In genomic region chr2:43180901-43181300, GRCh38 we compare ENCODE assay signal across 15 cellular contexts. TPM values are rescaled to one million over a fixed set of nuclear protein-coding genes. Genes with fewer than 3 reads are reported as not detected.
DNase-seq lines count a peak whose midpoint lies in the region; ATAC-seq lines count a peak whose summit lies in the region.
"Had no signal": no experiment of that assay in that cellular context is flagged by ENCODE, and none has a peak within 500 bp of the region (broad histone marks: within the 10 kb centered on the region; RNA-seq: fewer than 3 reads in every experiment).

No MANE protein-coding gene starts in this region.

- H3K36me3 ChIP-seq in iPS DF 6.9 (ENCODE audit: control insufficient read depth, insufficient read depth, low read length) = no peaks in the 10 kb centered on the region
- H3K36me3 ChIP-seq: ovary had no signal

- WGBS in iPS DF 6.9 (ENCODE audit: insufficient coverage, insufficient read length) = no CpG with 5 or more reads among the region's 8 CpGs

- CTCF ChIA-PET in activated naive CD4-positive, alpha-beta T cell treated with anti-CD3 and anti-CD28 coated beads for 36 hours (lab: Charles Lee) = interaction anchor here (0.6 to 4.1 kb wide), 5 partner anchors 11 to 304 kb away, joined by 4 to 20 read pairs (median 5); no protein-coding TSS in a partner anchor
- CTCF ChIA-PET in T-cell (lab: Charles Lee) = interaction anchor here (0.6 to 0.7 kb wide), 2 partner anchors 33 to 95 kb away, joined by 4 to 5 read pairs; no protein-coding TSS in a partner anchor

- no peaks in the 10 kb centered on the region for H3K9me3 Mint-ChIP-seq in activated naive CD4-positive, alpha-beta T cell treated with anti-CD3 and anti-CD28 coated beads for 36 hours
- no peaks in the 10 kb centered on the region for H3K9me3 Mint-ChIP-seq in T-cell

- H3K9me3 ChIP-seq in iPS DF 6.9 (ENCODE audit: control insufficient read depth, insufficient read depth, low read length) = no peaks in the 10 kb centered on the region; the same call in 1 of the 2 replicates
- H3K9me3 ChIP-seq: ovary had no signal

- H3K27ac ChIP-seq in iPS DF 6.9 (ENCODE audit: low read length) = peak overlapping the region; percentile 54
- H3K27ac ChIP-seq in skin epidermis = peak overlapping the region in 11 of 21 experiments; percentile 12 to 91 (median 79)

- POLR2A ChIA-PET in T-cell (lab: Charles Lee) = interaction anchor here in 1 of 2 donors (0.6 kb wide), 1 partner anchor 44 kb away, joined by 6 read pairs; no protein-coding TSS in a partner anchor

- no peak overlapping the region for H3K4me3 ChIP-seq in iPS DF 6.9 (ENCODE audit: low read length)
- no peak overlapping the region for H3K4me3 ChIP-seq in skin epidermis
- H3K4me3 ChIP-seq: GM12878, ovary had no signal

- H3K27me3 Mint-ChIP-seq in activated naive CD4-positive, alpha-beta T cell treated with anti-CD3 and anti-CD28 coated beads for 36 hours (ENCODE audit: low read depth) = no peaks in the 10 kb centered on the region
- no peaks in the 10 kb centered on the region for H3K27me3 Mint-ChIP-seq in T-cell

- no peaks in the 10 kb centered on the region for H3K36me3 Mint-ChIP-seq in activated naive CD4-positive, alpha-beta T cell treated with anti-CD3 and anti-CD28 coated beads for 36 hours (ENCODE audit: low read depth)
- H3K36me3 Mint-ChIP-seq in T-cell = peaks cover 5% of the 10 kb centered on the region

- H3K4me1 Mint-ChIP-seq in activated naive CD4-positive, alpha-beta T cell treated with anti-CD3 and anti-CD28 coated beads for 36 hours (ENCODE audit: low read depth) = peaks cover 77% of the 10 kb centered on the region
- H3K4me1 Mint-ChIP-seq in T-cell = peaks cover 72 to 78% (median 73%) of the 10 kb centered on the region in 3 donors

- H3K27me3 ChIP-seq in iPS DF 6.9 (ENCODE audit: control insufficient read depth, insufficient read depth, low read length) = no peaks in the 10 kb centered on the region
- H3K27me3 ChIP-seq: ovary had no signal

- intact Hi-C loops in activated naive CD4-positive, alpha-beta T cell treated with anti-CD3 and anti-CD28 coated beads for 36 hours (cut with micrococcal nuclease) = no loop called here

- H3K4me1 ChIP-seq in iPS DF 6.9 (ENCODE audit: control insufficient read depth, insufficient read depth, low read length) = peaks cover 13% of the 10 kb centered on the region

- H3K27ac Mint-ChIP-seq in activated naive CD4-positive, alpha-beta T cell treated with anti-CD3 and anti-CD28 coated beads for 36 hours = peak overlapping the region; percentile 41
- H3K27ac Mint-ChIP-seq in T-cell = peak overlapping the region; percentile 40 to 77

- no peak overlapping the region for H3K4me3 Mint-ChIP-seq in activated naive CD4-positive, alpha-beta T cell treated with anti-CD3 and anti-CD28 coated beads for 36 hours
- no peak overlapping the region for H3K4me3 Mint-ChIP-seq in T-cell

- DNase-seq in activated naive CD4-positive, alpha-beta T cell treated with anti-CD3 and anti-CD28 coated beads for 36 hours = no peak
- DNase-seq in activated naive CD4-positive, alpha-beta T cell treated with Interleukin-2 at 50 U/mL for 16 hours = no peak
- DNase-seq in T-cell = no peak
- no peak for DNase-seq in iPS DF 6.9 (ENCODE audit: low read depth, low spot score)
- no peak for DNase-seq in NCI-H1694 (lab: John Stamatoyannopoulos, UW)
- no peak for DNase-seq in AG08395 (ENCODE audit: low spot score)
- DNase-seq: H7; NCI-H1092; NCI-H774; ovary; stimulated activated naive CD4-positive, alpha-beta T cell had no signal

- ATAC-seq in T-cell (replicated peaks in 1 of 4) (no peak), GM21619 (IDR thresholded peaks at IDR 0.05; ENCODE audit: unreplicated experiment) (no peak)
- ATAC-seq: activated CD4-positive, CD25-positive, alpha-beta regulatory T cell treated with anti-CD3 and anti-CD28 coated beads, Interleukin-2, amount 50 U/mL, for 24 hours; GM12878 had no signal

RNA-seq across cellular contexts. Expression of gene ZFP36L2, which starts 45.5 kb away (rescaled TPM):
- total RNA-seq in activated naive CD4-positive, alpha-beta T cell treated with anti-CD3 and anti-CD28 coated beads for 36 hours = 10 to 100 TPM; 37.3 to 38.4 TPM
- total RNA-seq in T-cell = 100 to 1,000 TPM; 329 to 974 (median 377) TPM

Comparison
In these comparisons a context has a peak if more than half of its experiments do, and no peak if none do; other contexts are left out.
1. RNA of gene ZFP36L2, which starts 45.5 kb away (total RNA-seq): 329 to 974 TPM in T-cell; 37.3 to 38.4 TPM in activated naive CD4-positive, alpha-beta T cell treated with anti-CD3 and anti-CD28 coated beads for 36 hours; every median in the first group is over 4 times any median in the second.